In the genomic region with DNA sequence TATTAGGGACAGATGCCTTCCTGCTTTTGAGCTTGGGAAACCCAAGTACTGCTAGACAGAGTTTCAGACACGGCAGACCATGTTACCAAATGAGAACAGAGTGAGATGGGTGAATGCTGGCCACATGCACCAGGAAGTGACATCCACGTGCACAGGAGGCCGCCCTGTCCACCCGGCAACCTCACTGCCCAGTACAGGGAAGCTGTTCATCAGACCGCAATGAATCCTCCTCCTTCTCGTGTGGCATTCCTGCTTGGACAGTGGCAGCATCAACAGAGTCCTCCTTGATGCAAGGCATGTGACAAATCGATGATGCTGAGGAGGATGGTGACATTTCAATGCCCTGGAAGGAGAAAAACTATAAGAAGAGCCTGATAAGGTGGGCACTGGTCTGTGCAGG, we compare ENCODE assay signal across 24 cellular contexts.
"Had no signal": no experiment of that assay in that cellular context is flagged by ENCODE, and none has a peak within 500 bp of the region (broad histone marks: within the 10 kb centered on the region; RNA-seq: fewer than 3 reads in every experiment).

No MANE protein-coding gene starts in this region.

- H3K4me1 ChIP-seq: Peyer's patch, SJCRH30 had no signal

- H3K27ac ChIP-seq: Peyer's patch, RWPE1, SJCRH30, VCaP had no signal

- ATAC-seq: activated CD4-positive, alpha-beta T cell treated with anti-CD3 and anti-CD28 coated beads for 36 hours; activated T-cell treated with anti-CD3 and anti-CD28 coated beads, Interleukin-2, amount 50 U/mL, for 4 hours had no signal

- H3K27me3 ChIP-seq: Peyer's patch had no signal

- H3K9me3 ChIP-seq: Peyer's patch, SJCRH30, SK-N-SH had no signal

- H3K36me3 ChIP-seq: Peyer's patch, SJCRH30 had no signal

- H3K27ac Mint-ChIP-seq: activated CD4-positive, alpha-beta memory T cell treated with anti-CD3 and anti-CD28 coated beads, Interleukin-2, amount 10 ng/mL, durations not matched to agents 7 days and 5 days; activated CD4-positive, alpha-beta T cell treated with anti-CD3 and anti-CD28 coated beads for 36 hours; activated naive CD8-positive, alpha-beta T cell; brain had no signal

- H3K4me3 ChIP-seq: Peyer's patch, SJCRH30 had no signal

- H3K36me3 Mint-ChIP-seq: activated naive CD8-positive, alpha-beta T cell; brain had no signal

- H3K27me3 Mint-ChIP-seq: activated CD4-positive, alpha-beta memory T cell treated with anti-CD3 and anti-CD28 coated beads, Interleukin-2, amount 10 ng/mL, durations not matched to agents 7 days and 5 days; activated naive CD8-positive, alpha-beta T cell had no signal

- DNase-seq: activated CD4-positive, alpha-beta memory T cell treated with anti-CD3 and anti-CD28 coated beads, Interleukin-2, amount 10 ng/mL, durations not matched to agents 7 days and 5 days; activated CD4-positive, alpha-beta T cell treated with anti-CD3 and anti-CD28 coated beads for 36 hours; activated CD4-positive, alpha-beta T cell treated with anti-CD3 and anti-CD28 coated beads, Interleukin-2, amount 50 U/mL, for 1 hour; activated naive CD4-positive, alpha-beta T cell treated with Interleukin-2 at 50 U/mL for 16 hours; activated T-cell treated with anti-CD3 and anti-CD28 coated beads, Interleukin-2, amount 50 U/mL, for 4 hours; amygdala; IMR-90; Kasumi-1; KBM-7; NCI-H1092; NCI-H1417; NCI-H2029; NCI-H345; NCI-H510A; NCI-H69; Right ventricle myocardium superior; SJCRH30; SK-N-SH; T-helper 1 cell had no signal

- H3K4me3 Mint-ChIP-seq: activated CD4-positive, alpha-beta memory T cell treated with anti-CD3 and anti-CD28 coated beads, Interleukin-2, amount 10 ng/mL, durations not matched to agents 7 days and 5 days; activated CD4-positive, alpha-beta T cell treated with anti-CD3 and anti-CD28 coated beads for 36 hours; activated naive CD8-positive, alpha-beta T cell; activated T-cell treated with anti-CD3 and anti-CD28 coated beads, Interleukin-2, amount 50 U/mL, for 4 hours; brain had no signal

- H3K4me1 Mint-ChIP-seq: activated CD4-positive, alpha-beta memory T cell treated with anti-CD3 and anti-CD28 coated beads, Interleukin-2, amount 10 ng/mL, durations not matched to agents 7 days and 5 days; activated CD4-positive, alpha-beta T cell treated with anti-CD3 and anti-CD28 coated beads for 36 hours had no signal
